8 cellular contexts compared by ENCODE assay signal in genomic region chr11:26649884-26650283, GRCh38.
DNase-seq lines count a peak whose midpoint lies in the region; ATAC-seq and TF ChIP-seq lines count a peak whose summit lies in the region.

No MANE protein-coding gene starts in this region.

- H3K4me3 ChIP-seq in SU-DHL-6 (ENCODE audit: insufficient read depth, low read length, poor library complexity, severe bottlenecking) = no peak overlapping the region
- no peak overlapping the region for H3K4me3 ChIP-seq in fibroblast of mammary gland (ENCODE audit: control insufficient read depth, low read depth, low read length)

- no peaks in the 10 kb centered on the region for H4K20me1 ChIP-seq in SU-DHL-6 (ENCODE audit: low read depth, low read length)

- DNase-seq in CD14-positive monocyte (ENCODE audit: low spot score) = no peak
- peak; percentile 59 for DNase-seq in NCI-H1105 (lab: John Stamatoyannopoulos, UW)
- DNase-seq in fibroblast of mammary gland (ENCODE audit: low read depth) = peak; percentile 86
- DNase-seq in occipital lobe (lab: John Stamatoyannopoulos, UW) = peak; percentile 5

- no peak overlapping the region for H3K9ac ChIP-seq in SU-DHL-6 (ENCODE audit: low read length)

- intact Hi-C loops in CD14-positive monocyte (cut with micrococcal nuclease) = no loop called here

- H3K27ac ChIP-seq in SU-DHL-6 (ENCODE audit: low read depth, low read length) = no peak overlapping the region

- no peaks in the 10 kb centered on the region for H3K4me1 Mint-ChIP-seq in CD14-positive monocyte
- H3K4me1 Mint-ChIP-seq in activated T-helper 17 cell treated with anti-CD3 and anti-CD28 coated beads, Interleukin-2, amount 50 U/mL, for 72 hours = no peaks in the 10 kb centered on the region

- H3K36me3 ChIP-seq in SU-DHL-6 (ENCODE audit: low read length) = no peaks in the 10 kb centered on the region

- H3K9me3 Mint-ChIP-seq in CD14-positive monocyte = no peaks in the 10 kb centered on the region
- peaks cover 4% of the 10 kb centered on the region for H3K9me3 Mint-ChIP-seq in activated T-helper 17 cell treated with anti-CD3 and anti-CD28 coated beads, Interleukin-2, amount 50 U/mL, for 72 hours

- H3K27me3 ChIP-seq in SU-DHL-6 (ENCODE audit: low read length) = no peaks in the 10 kb centered on the region

- H3K27ac Mint-ChIP-seq in CD14-positive monocyte = no peak overlapping the region
- no peak overlapping the region for H3K27ac Mint-ChIP-seq in activated T-helper 17 cell treated with anti-CD3 and anti-CD28 coated beads, Interleukin-2, amount 50 U/mL, for 72 hours

- H3K79me2 ChIP-seq in SU-DHL-6 (ENCODE audit: insufficient read depth, low read length) = no peaks in the 10 kb centered on the region

- H2AFZ ChIP-seq in SU-DHL-6 (ENCODE audit: low read depth, low read length, severe bottlenecking) = no peak overlapping the region

- TF ChIP-seq CTCF in CD14-positive monocyte (IDR thresholded peaks at IDR 0.05) (peak; percentile 46), SU-DHL-6 (IDR thresholded peaks at IDR 0.05; ENCODE audit: insufficient read depth, low read length, poor library complexity, severe bottlenecking) (peak; percentile 69), fibroblast of mammary gland (conservative IDR thresholded peaks at IDR 0.05; ENCODE audit: control insufficient read depth, insufficient read depth, low read depth, low read length) (peak; percentile 84)

- no peaks in the 10 kb centered on the region for H3K9me2 ChIP-seq in SU-DHL-6 (replicated peaks; ENCODE audit: insufficient read depth, low read length)

- H3K4me2 ChIP-seq in SU-DHL-6 (ENCODE audit: low read depth, low read length, poor library complexity, severe bottlenecking) = no peak overlapping the region

- peaks cover 0 to 2% (median 0%) of the 10 kb centered on the region in 3 donors for H3K27me3 Mint-ChIP-seq in CD14-positive monocyte (ENCODE audit: low read depth in 3 of 3)
- no peaks in the 10 kb centered on the region for H3K27me3 Mint-ChIP-seq in activated T-helper 17 cell treated with anti-CD3 and anti-CD28 coated beads, Interleukin-2, amount 50 U/mL, for 72 hours

- H3F3A ChIP-seq in SU-DHL-6 (ENCODE audit: insufficient read depth) = no peaks in the 10 kb centered on the region

- no peak overlapping the region for H3K4me3 Mint-ChIP-seq in CD14-positive monocyte
- H3K4me3 Mint-ChIP-seq in activated T-helper 17 cell treated with anti-CD3 and anti-CD28 coated beads, Interleukin-2, amount 50 U/mL, for 72 hours = no peak overlapping the region

- H3K9me3 ChIP-seq in SU-DHL-6 (ENCODE audit: insufficient read depth, low read length) = no peaks in the 10 kb centered on the region

- ATAC-seq in GM18508 (IDR thresholded peaks at IDR 0.05; ENCODE audit: insufficient read depth, unreplicated experiment) (peak; percentile 90), HG02885 (IDR thresholded peaks at IDR 0.05; ENCODE audit: poor library complexity, unreplicated experiment) (peak; percentile 88)
- ATAC-seq in activated T-helper 17 cell treated with anti-CD3 and anti-CD28 coated beads, Interleukin-2, amount 50 U/mL, for 72 hours (replicated peaks) = no peak

- H3K36me3 Mint-ChIP-seq in CD14-positive monocyte = no peaks in the 10 kb centered on the region
- no peaks in the 10 kb centered on the region for H3K36me3 Mint-ChIP-seq in activated T-helper 17 cell treated with anti-CD3 and anti-CD28 coated beads, Interleukin-2, amount 50 U/mL, for 72 hours (ENCODE audit: low read depth)
